ENCODE assay signal across 9 cellular contexts in the genomic region with DNA sequence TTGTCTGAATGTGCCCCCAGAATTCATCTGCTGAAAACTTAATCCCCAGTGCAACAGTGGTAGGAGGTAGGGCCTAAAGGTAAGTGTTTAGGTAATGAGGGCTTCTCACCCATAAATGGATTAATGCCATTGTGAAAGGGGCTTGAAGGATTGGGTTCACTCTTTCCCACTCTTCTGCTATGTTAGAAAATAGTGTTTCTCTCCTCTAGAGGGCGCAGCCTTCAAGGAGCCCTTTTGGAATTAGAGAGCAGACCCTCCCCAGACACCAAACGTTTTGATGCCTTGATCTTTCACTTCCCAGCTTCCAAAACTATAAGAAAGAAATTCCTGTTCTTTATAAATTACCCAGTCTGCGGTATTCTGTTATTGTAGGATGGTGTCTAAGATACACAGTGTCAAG.
DNase-seq lines count a peak whose midpoint lies in the region; TF ChIP-seq lines count a peak whose summit lies in the region.
"Had no signal": no experiment of that assay in that cellular context is flagged by ENCODE, and none has a peak within 500 bp of the region (broad histone marks: within the 10 kb centered on the region; RNA-seq: fewer than 3 reads in every experiment).

No MANE protein-coding gene starts in this region.

- in situ Hi-C loops in ACHN (cut with HindIII; ENCODE audit: low pct_ligation_motif_present, low pct_unique_long_range_greater_than_20kb, low sequenced_read_pairs) (no loop called here), GM13976 (cut with MboI; ENCODE audit: low sequenced_read_pairs, unreplicated experiment) (no loop called here)

- H3K27me3 Mint-ChIP-seq in endothelial cell (ENCODE audit: unreplicated experiment), result no peaks in the 10 kb centered on the region

- no peaks in the 10 kb centered on the region for H3K4me1 Mint-ChIP-seq in endothelial cell (ENCODE audit: unreplicated experiment)

- peak; percentile 17 for TF ChIP-seq CTCF in GM13976 (IDR thresholded peaks at IDR 0.05; ENCODE audit: borderline replicate concordance, control extremely low read depth, extremely low read depth, insufficient read depth, missing control alignments)
- TF ChIP-seq CTCF in endothelial cell (IDR thresholded peaks at IDR 0.05; ENCODE audit: unreplicated experiment), result peak; percentile 55

- no peaks in the 10 kb centered on the region for H3K36me3 Mint-ChIP-seq in endothelial cell (ENCODE audit: low read depth, unreplicated experiment)

- H3K27ac Mint-ChIP-seq in endothelial cell (ENCODE audit: unreplicated experiment), result no peak overlapping the region

- DNase-seq in ACHN (peak; percentile 6), GM13976 (ENCODE audit: low spot score) (no peak), NCI-H460 (ENCODE audit: extremely low read depth, low read depth) (peak; percentile 14), endothelial cell (ENCODE audit: low spot score) (peak; percentile 8), AML-193 (lab: John Stamatoyannopoulos, UW) (no peak), NOMO-1 treated with dmso at 0.1 percent for 144 hours (lab: John Stamatoyannopoulos, UW; ENCODE audit: unreplicated experiment) (no peak), DMS153 treated with DMSO at 0.1 percent for 48 hours (lab: John Stamatoyannopoulos, UW; ENCODE audit: unreplicated experiment) (no peak)
- no peak for DNase-seq in activated CD8-positive, alpha-beta memory T cell treated with anti-CD3 and anti-CD28 coated beads for 24 hours
- DNase-seq: SIG-M5 had no signal

- no peak overlapping the region for H3K4me3 Mint-ChIP-seq in endothelial cell (ENCODE audit: unreplicated experiment)

- H3K9me3 Mint-ChIP-seq in endothelial cell (ENCODE audit: unreplicated experiment), result no peaks in the 10 kb centered on the region

Comparison
In these comparisons a context has a peak if more than half of its experiments do, and no peak if none do; other contexts are left out.
1. DNase-seq: peak in ACHN (single experiment), NCI-H460 (single experiment) and endothelial cell (single experiment); none in GM13976 (single experiment), activated CD8-positive, alpha-beta memory T cell treated with anti-CD3 and anti-CD28 coated beads for 24 hours (single experiment), AML-193 (0 of 2), NOMO-1 treated with dmso at 0.1 percent for 144 hours (single experiment) and DMS153 treated with DMSO at 0.1 percent for 48 hours (single experiment).